In genomic region chr7:110119883-110120581, GRCh38 we compare ENCODE assay signal across 19 cellular contexts.
DNase-seq lines count a peak whose midpoint lies in the region; ATAC-seq and TF ChIP-seq lines count a peak whose summit lies in the region.
"Had no signal": no experiment of that assay in that cellular context is flagged by ENCODE, and none has a peak within 500 bp of the region (broad histone marks: within the 10 kb centered on the region; RNA-seq: fewer than 3 reads in every experiment).

No MANE protein-coding gene starts in this region.

- in situ Hi-C loops in brain microvascular endothelial cell (cut with HindIII; ENCODE audit: low pct_ligation_motif_present, low sequenced_read_pairs), result no loop called here

- peaks cover under 1% of the 10 kb centered on the region for H3K27me3 Mint-ChIP-seq in glutamatergic neuron (ENCODE audit: unreplicated experiment)
- H3K27me3 Mint-ChIP-seq in activated CD4-positive, alpha-beta T cell treated with anti-CD3 and anti-CD28 coated beads for 36 hours, result peaks cover 3% of the 10 kb centered on the region
- H3K27me3 Mint-ChIP-seq: B cell had no signal

- no peak overlapping the region for H3K18ac ChIP-seq in mesendoderm (ENCODE audit: low read length)

- H3K4ac ChIP-seq in mesendoderm (ENCODE audit: low read depth, low read length), result no peak overlapping the region

- no peaks in the 10 kb centered on the region for H3K4me1 ChIP-seq in mesendoderm (ENCODE audit: control insufficient read depth, low read depth, low read length)
- H3K4me1 ChIP-seq: lower lobe of right lung, psoas muscle had no signal

- no peak overlapping the region for H3K4me2 ChIP-seq in mesendoderm (ENCODE audit: low read length)

- H3K79me2 ChIP-seq in mesendoderm (ENCODE audit: control insufficient read depth, insufficient read depth, low read length), result no peaks in the 10 kb centered on the region

- POLR2A ChIA-PET in activated CD4-positive, alpha-beta T cell treated with anti-CD3 and anti-CD28 coated beads for 36 hours (lab: Charles Lee), result no interaction called here

- no peak overlapping the region for H3K56ac ChIP-seq in mesendoderm (ENCODE audit: low read length)

- H3K9me3 Mint-ChIP-seq in glutamatergic neuron (ENCODE audit: unreplicated experiment), result peaks cover 4% of the 10 kb centered on the region
- peaks cover 7% of the 10 kb centered on the region for H3K9me3 Mint-ChIP-seq in activated CD4-positive, alpha-beta T cell treated with anti-CD3 and anti-CD28 coated beads for 36 hours (ENCODE audit: low read depth)

- no peak for ATAC-seq in activated CD4-positive, alpha-beta T cell treated with anti-CD3 and anti-CD28 coated beads for 36 hours
- ATAC-seq in GM18907 (IDR thresholded peaks at IDR 0.05; ENCODE audit: unreplicated experiment), result no peak
- ATAC-seq: activated CD8-positive, alpha-beta memory T cell treated with anti-CD3 and anti-CD28 coated beads, Interleukin-2, amount 10 ng/mL, durations not matched to agents 7 days and 5 days; lower lobe of right lung; naive thymus-derived CD8-positive, alpha-beta T cell; psoas muscle; T-cell had no signal

- WGBS in mesendoderm (ENCODE audit: extremely low coverage, insufficient coverage, low lambda C conversion rate), result no CpG with 5 or more reads among the region's 7 CpGs

- no peak overlapping the region for H3K23ac ChIP-seq in mesendoderm (ENCODE audit: low read length)

- TF ChIP-seq CTCF in NB4 (IDR thresholded peaks at IDR 0.05; ENCODE audit: low read depth, low read length) (no peak), brain microvascular endothelial cell (IDR thresholded peaks at IDR 0.05; ENCODE audit: low read depth, low read length, missing control alignments) (no peak), glutamatergic neuron (IDR thresholded peaks at IDR 0.05; ENCODE audit: partially characterized antibody, unreplicated experiment) (no peak)

- intact Hi-C loops in activated CD4-positive, alpha-beta T cell treated with anti-CD3 and anti-CD28 coated beads for 36 hours (cut with DNase I, micrococcal nuclease), result no loop called here

- no peak overlapping the region for H3K9ac ChIP-seq in mesendoderm (ENCODE audit: low read length)

- no peak overlapping the region for H2BK120ac ChIP-seq in mesendoderm (ENCODE audit: low read depth, low read length)

- H3K27ac ChIP-seq in brain microvascular endothelial cell (no peak overlapping the region), mesendoderm (ENCODE audit: low read depth, low read length) (no peak overlapping the region)
- H3K27ac ChIP-seq: dorsolateral prefrontal cortex, lower lobe of right lung, psoas muscle had no signal

- no peaks in the 10 kb centered on the region for H3K27me3 ChIP-seq in brain microvascular endothelial cell (replicated peaks)
- H3K27me3 ChIP-seq in mesendoderm (ENCODE audit: insufficient read depth, low read length, poor library complexity), result no peaks in the 10 kb centered on the region

- DNase-seq in EL, result peak; percentile 58
- peak; percentile 12 for DNase-seq in NB4 (ENCODE audit: low read depth)
- peak; percentile 54 for DNase-seq in brain microvascular endothelial cell
- peak; percentile 16 for DNase-seq in mesendoderm
- DNase-seq in glutamatergic neuron, result no peak
- no peak for DNase-seq in activated CD4-positive, alpha-beta T cell treated with anti-CD3 and anti-CD28 coated beads for 36 hours
- DNase-seq: activated CD4-positive, CD25-positive, alpha-beta regulatory T cell treated with anti-CD3 and anti-CD28 coated beads, Interleukin-2, amount 50 U/mL, for 72 hours; activated CD8-positive, alpha-beta memory T cell treated with anti-CD3 and anti-CD28 coated beads, Interleukin-2, amount 10 ng/mL, durations not matched to agents 7 days and 5 days; activated naive CD4-positive, alpha-beta T cell; dorsolateral prefrontal cortex; lower lobe of right lung; naive thymus-derived CD8-positive, alpha-beta T cell; NCI-H2029 treated with DMSO at 0.1 percent for 48 hours; NCI-H526 treated with DMSO at 0.1 percent for 48 hours; psoas muscle; T-cell had no signal

- no peak for TF ChIP-seq POLR2A in NB4 (IDR thresholded peaks at IDR 0.05; ENCODE audit: extremely low read depth, insufficient read length)

- H3K4me3 Mint-ChIP-seq in glutamatergic neuron (ENCODE audit: unreplicated experiment), result no peak overlapping the region
- H3K4me3 Mint-ChIP-seq in activated CD4-positive, alpha-beta T cell treated with anti-CD3 and anti-CD28 coated beads for 36 hours, result no peak overlapping the region
- H3K4me3 Mint-ChIP-seq: activated CD8-positive, alpha-beta memory T cell treated with anti-CD3 and anti-CD28 coated beads, Interleukin-2, amount 10 ng/mL, durations not matched to agents 7 days and 5 days; B cell; brain; naive thymus-derived CD8-positive, alpha-beta T cell; T-cell had no signal

- H4K5ac ChIP-seq in mesendoderm (ENCODE audit: low read length), result no peak overlapping the region

- no peak overlapping the region for H2BK15ac ChIP-seq in mesendoderm (replicated peaks; ENCODE audit: low read depth)

- no peak overlapping the region for H3K27ac Mint-ChIP-seq in glutamatergic neuron (ENCODE audit: unreplicated experiment)
- no peak overlapping the region for H3K27ac Mint-ChIP-seq in activated CD4-positive, alpha-beta T cell treated with anti-CD3 and anti-CD28 coated beads for 36 hours
- H3K27ac Mint-ChIP-seq: activated CD8-positive, alpha-beta memory T cell treated with anti-CD3 and anti-CD28 coated beads, Interleukin-2, amount 10 ng/mL, durations not matched to agents 7 days and 5 days; B cell; naive thymus-derived CD8-positive, alpha-beta T cell; T-cell had no signal

- H3K36me3 Mint-ChIP-seq in glutamatergic neuron (ENCODE audit: unreplicated experiment), result peaks cover 8% of the 10 kb centered on the region
- no peaks in the 10 kb centered on the region for H3K36me3 Mint-ChIP-seq in activated CD4-positive, alpha-beta T cell treated with anti-CD3 and anti-CD28 coated beads for 36 hours (ENCODE audit: low read depth)
- H3K36me3 Mint-ChIP-seq: activated CD8-positive, alpha-beta memory T cell treated with anti-CD3 and anti-CD28 coated beads, Interleukin-2, amount 10 ng/mL, durations not matched to agents 7 days and 5 days; T-cell had no signal

- CTCF ChIA-PET in activated CD4-positive, alpha-beta T cell treated with anti-CD3 and anti-CD28 coated beads for 36 hours (lab: Charles Lee), result interaction anchor here (0.5 kb wide), 1 partner anchor 1743 kb away, joined by 3 read pairs; no protein-coding TSS in a partner anchor

- H3K4me1 Mint-ChIP-seq in glutamatergic neuron (ENCODE audit: low read depth, unreplicated experiment), result no peaks in the 10 kb centered on the region
- H3K4me1 Mint-ChIP-seq in activated CD4-positive, alpha-beta T cell treated with anti-CD3 and anti-CD28 coated beads for 36 hours, result no peaks in the 10 kb centered on the region
- H3K4me1 Mint-ChIP-seq: activated CD8-positive, alpha-beta memory T cell treated with anti-CD3 and anti-CD28 coated beads, Interleukin-2, amount 10 ng/mL, durations not matched to agents 7 days and 5 days; B cell; naive thymus-derived CD8-positive, alpha-beta T cell; T-cell had no signal

- H4K8ac ChIP-seq in mesendoderm (ENCODE audit: low read depth, low read length), result no peak overlapping the region

- H3K79me1 ChIP-seq in mesendoderm (ENCODE audit: low read length), result no peaks in the 10 kb centered on the region

- H3K36me3 ChIP-seq in brain microvascular endothelial cell (replicated peaks), result no peaks in the 10 kb centered on the region
- H3K36me3 ChIP-seq in mesendoderm (ENCODE audit: control insufficient read depth, insufficient read depth, low read length), result no peaks in the 10 kb centered on the region
- H3K36me3 ChIP-seq: lower lobe of right lung had no signal

- H3K4me3 ChIP-seq in NB4 (ENCODE audit: low read depth, low read length) (no peak overlapping the region), brain microvascular endothelial cell (ENCODE audit: low read depth, low read length) (no peak overlapping the region), mesendoderm (ENCODE audit: low read length) (no peak overlapping the region)
- H3K4me3 ChIP-seq: dorsolateral prefrontal cortex, lower lobe of right lung, psoas muscle had no signal

- H2BK5ac ChIP-seq in mesendoderm (ENCODE audit: low read length), result no peak overlapping the region

- no peak overlapping the region for H2AK5ac ChIP-seq in mesendoderm (ENCODE audit: low read length)

Comparison
In these comparisons a context has a peak if more than half of its experiments do, and no peak if none do; other contexts are left out.
1. DNase-seq: peak in EL (single experiment), NB4 (single experiment), brain microvascular endothelial cell (single experiment) and mesendoderm (single experiment); none in glutamatergic neuron (single experiment) and activated CD4-positive, alpha-beta T cell treated with anti-CD3 and anti-CD28 coated beads for 36 hours (single experiment).